ENCODE assay signal across 13 cellular contexts in genomic region chr7:44665531-44666213, GRCh38. TPM values are rescaled to one million over a fixed set of nuclear protein-coding genes. Genes with fewer than 3 reads are reported as not detected.
DNase-seq lines count a peak whose midpoint lies in the region; ATAC-seq and TF ChIP-seq lines count a peak whose summit lies in the region.
"Had no signal": no experiment of that assay in that cellular context is flagged by ENCODE, and none has a peak within 500 bp of the region (broad histone marks: within the 10 kb centered on the region; RNA-seq: fewer than 3 reads in every experiment).

No MANE protein-coding gene starts in this region.

- peak overlapping the region; percentile 26 for H3K4me2 ChIP-seq in osteoblast (ENCODE audit: insufficient read depth, low read length)

- H3K79me2 ChIP-seq in osteoblast (ENCODE audit: insufficient read depth, low read length) = peaks cover 5% of the 10 kb centered on the region

- H3K9me3 ChIP-seq in osteoblast (ENCODE audit: low read depth, low read length) = peaks cover under 1% of the 10 kb centered on the region
- peaks cover 0 to 11% (median 5%) of the 10 kb centered on the region in 3 donors for H3K9me3 ChIP-seq in tibial artery

- H3K4me1 ChIP-seq in osteoblast (ENCODE audit: insufficient read depth, low read length) (peaks cover 18% of the 10 kb centered on the region), tibial artery (no peaks in the 10 kb centered on the region)

- DNase-seq in COLO829 (ENCODE audit: low spot score) (peak; percentile 57), fibroblast of mammary gland (ENCODE audit: low read depth) (peak; percentile 79), osteoblast (ENCODE audit: insufficient read length, low spot score, missing footprints) (peak; percentile 77), tibial artery (no peak), NCI-H748 treated with DMSO at 0.1 percent for 48 hours (lab: John Stamatoyannopoulos, UW) (no peak)
- DNase-seq: hippocampal formation; naive thymus-derived CD8-positive, alpha-beta T cell; NCI-H1694 treated with DMSO at 0.1 percent for 48 hours; stimulated activated naive CD8-positive, alpha-beta T cell treated with anti-CD3 and anti-CD28 coated beads, Interleukin-15, amount 100 ng/mL, for 72 hours had no signal

- TF ChIP-seq CTCF in fibroblast of mammary gland (conservative IDR thresholded peaks at IDR 0.05; ENCODE audit: control insufficient read depth, insufficient read depth, low read depth, low read length) = no peak
- TF ChIP-seq CTCF in osteoblast (IDR thresholded peaks at IDR 0.05; ENCODE audit: extremely low read depth, low read depth, low read length) = no peak
- no peak for TF ChIP-seq CTCF in tibial artery (IDR thresholded peaks at IDR 0.05)

- no peaks in the 10 kb centered on the region for H4K20me1 ChIP-seq in osteoblast (ENCODE audit: insufficient read depth, low read length)

- H3K36me3 ChIP-seq in osteoblast (ENCODE audit: insufficient read depth, low read length) (peaks cover 39% of the 10 kb centered on the region), tibial artery (peaks cover 40 to 42% (median 42%) of the 10 kb centered on the region in 3 donors)

- no peak overlapping the region for H2AFZ ChIP-seq in osteoblast (ENCODE audit: low read length)

- ATAC-seq in SK-N-SH treated with all-trans-retinoic acid at 6 μM for 48 hours (peak; percentile 93), HG02852 (IDR thresholded peaks at IDR 0.05; ENCODE audit: unreplicated experiment) (no peak), HG03469 (IDR thresholded peaks at IDR 0.05; ENCODE audit: unreplicated experiment) (no peak)
- ATAC-seq: naive thymus-derived CD8-positive, alpha-beta T cell; stimulated activated naive CD8-positive, alpha-beta T cell treated with anti-CD3 and anti-CD28 coated beads, Interleukin-15, amount 100 ng/mL, for 72 hours had no signal

- peak overlapping the region; percentile 76 for H3K27ac ChIP-seq in osteoblast (ENCODE audit: low read depth, low read length)
- no peak overlapping the region for H3K27ac ChIP-seq in tibial artery
- H3K27ac ChIP-seq: cardiac muscle cell had no signal

- no peaks in the 10 kb centered on the region for H3K27me3 ChIP-seq in osteoblast (ENCODE audit: insufficient read depth, low read length)
- H3K27me3 ChIP-seq in tibial artery = no peaks in the 10 kb centered on the region
- H3K27me3 ChIP-seq: cardiac muscle cell had no signal

- intact Hi-C loops in tibial artery (cut with DNase I; ENCODE audit: low total_unique reads) = no loop called here

- H3K4me3 ChIP-seq in fibroblast of mammary gland (ENCODE audit: control insufficient read depth, low read depth, low read length) (no peak overlapping the region), osteoblast (ENCODE audit: insufficient read depth, low read length) (peak overlapping the region; percentile 18), tibial artery (no peak overlapping the region)
- H3K4me3 ChIP-seq: cardiac muscle cell had no signal

TF ChIP-seq in SK-N-SH treated with all-trans-retinoic acid at 6 μM for 48 hours, 23 proteins besides CTCF, POLR2A, EP300 and RAD21:
- TF ChIP-seq ISL1 (CRISPR knock-in tag; IDR thresholded peaks at IDR 0.05) (peak; percentile 51; the same call in 1 of the 2 replicates), ZFP30 (CRISPR knock-in tag; IDR thresholded peaks at IDR 0.05) (no peak)

RNA-seq across cellular contexts. Expression of gene OGDH, which starts 59.2 kb away (rescaled TPM):
- total RNA-seq in osteoblast = 59.2 and 64.4 TPM in 2 replicates

Comparison
In these comparisons a context has a peak if more than half of its experiments do, and no peak if none do; other contexts are left out.
1. DNase-seq: peak in COLO829 (single experiment), fibroblast of mammary gland (single experiment) and osteoblast (single experiment); none in tibial artery (0 of 2) and NCI-H748 treated with DMSO at 0.1 percent for 48 hours (single experiment).